In the genomic region with DNA sequence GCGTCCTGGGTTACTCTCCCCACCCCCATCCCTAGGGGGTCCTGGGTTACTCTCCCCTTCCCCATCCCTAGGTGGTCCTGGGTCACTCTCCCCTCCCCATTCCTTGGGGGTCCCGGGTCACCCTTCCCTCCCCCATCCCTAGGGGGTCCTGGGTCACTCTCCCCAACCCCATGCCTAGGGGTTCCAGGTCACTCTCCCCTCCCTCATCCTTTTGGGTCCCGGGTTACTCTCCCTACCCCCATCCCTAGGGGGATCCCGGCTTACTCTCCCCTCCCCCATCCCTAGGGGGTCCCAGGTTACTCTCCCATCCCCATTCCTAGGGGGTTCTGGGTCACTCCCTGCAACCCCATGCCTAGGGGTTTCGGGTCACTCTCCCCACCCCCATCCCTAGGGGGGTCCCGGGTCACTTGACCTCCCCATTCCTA, we compare ENCODE assay signal across 11 cellular contexts. TPM values are rescaled to one million over a fixed set of nuclear protein-coding genes. Genes with fewer than 3 reads are reported as not detected.
A peak's percentile ranks its signal among the peaks of the same experiment; 100 is the strongest.
DNase-seq lines count a peak whose midpoint lies in the region; ATAC-seq and TF ChIP-seq lines count a peak whose summit lies in the region.
"Had no signal": no experiment of that assay in that cellular context is flagged by ENCODE, and none has a peak within 500 bp of the region (broad histone marks: within the 10 kb centered on the region; RNA-seq: fewer than 3 reads in every experiment).

No MANE protein-coding gene starts in this region.

- no TSS peak for BruUV-seq in Caco-2 (replicated peaks; lab: Mats Ljungman, UMichigan)

- H3K9me3 ChIP-seq in Caco-2, result no peaks in the 10 kb centered on the region
- H3K9me3 ChIP-seq: right atrium auricular region had no signal

- DNase-seq in Caco-2 (no peak), LNCaP clone FGC (ENCODE audit: low read depth) (no peak), coronary artery (ENCODE audit: low spot score) (peak; percentile 69), neural crest cell (ENCODE audit: low read depth, low spot score) (no peak), NCI-H187 treated with DMSO at 0.1 percent for 48 hours (lab: John Stamatoyannopoulos, UW) (no peak)
- DNase-seq: MG63, SJCRH30 had no signal

- no peaks in the 10 kb centered on the region for H3K27me3 ChIP-seq in Caco-2 (replicated peaks; ENCODE audit: control insufficient read depth, insufficient read depth, low read length)
- H3K27me3 ChIP-seq: right atrium auricular region, SJCRH30 had no signal

- H3K27me3 Mint-ChIP-seq in Caco-2 (ENCODE audit: insufficient read depth, unreplicated experiment), result peaks cover 2% of the 10 kb centered on the region
- peaks cover 16% of the 10 kb centered on the region for H3K27me3 Mint-ChIP-seq in neural crest cell (ENCODE audit: low read depth)

- no peak overlapping the region for H3K4me3 ChIP-seq in Caco-2 (ENCODE audit: low read depth, low read length)
- H3K4me3 ChIP-seq in LNCaP clone FGC (ENCODE audit: low read depth, low read length), result peak overlapping the region; percentile 98
- H3K4me3 ChIP-seq in coronary artery, result peak overlapping the region; percentile 96

- POLR2A ChIA-PET in Caco-2 (lab: Charles Lee), result no interaction called here

- H3K36me3 ChIP-seq in Caco-2 (ENCODE audit: control insufficient read depth, insufficient read depth, low read length), result no peaks in the 10 kb centered on the region
- H3K36me3 ChIP-seq: right atrium auricular region had no signal

- no peaks in the 10 kb centered on the region for H3K4me1 ChIP-seq in Caco-2
- H3K4me1 ChIP-seq: SJCRH30 had no signal

- CTCF ChIA-PET in Caco-2 (lab: Charles Lee), result no interaction called here

- peaks cover 44% of the 10 kb centered on the region for H3K36me3 Mint-ChIP-seq in Caco-2 (ENCODE audit: insufficient read depth, unreplicated experiment)
- H3K36me3 Mint-ChIP-seq in neural crest cell (ENCODE audit: low read depth), result peaks cover 39% of the 10 kb centered on the region

- H3K4me1 Mint-ChIP-seq in Caco-2 (ENCODE audit: low read depth, unreplicated experiment) (no peaks in the 10 kb centered on the region), neural crest cell (peaks cover 17% of the 10 kb centered on the region)

- H3K4me3 Mint-ChIP-seq in Caco-2 (ENCODE audit: unreplicated experiment) (peak overlapping the region; percentile 73), neural crest cell (peak overlapping the region; percentile 15)

- intact Hi-C loops in Caco-2 (cut with micrococcal nuclease; ENCODE audit: unreplicated experiment), result loop anchor here (10.0 kb wide), 1 partner anchor 1174 kb away; no protein-coding TSS in a partner anchor

- TF ChIP-seq CTCF in Caco-2 (IDR thresholded peaks at IDR 0.05; ENCODE audit: insufficient read depth in 1 of 2, low read depth in 1 of 2, low read length in 1 of 2, severe bottlenecking in 1 of 2, unreplicated experiment in 1 of 2) (no peak), LNCaP clone FGC (IDR thresholded peaks at IDR 0.05; ENCODE audit: control insufficient read depth, extremely low read depth, insufficient read depth) (no peak), coronary artery (IDR thresholded peaks at IDR 0.05) (no peak), neural crest cell (conservative IDR thresholded peaks at IDR 0.05) (no peak)

- ATAC-seq in GM21528 (IDR thresholded peaks at IDR 0.05; ENCODE audit: low FRiP score, unreplicated experiment) (no peak), HG03025 (IDR thresholded peaks at IDR 0.05; ENCODE audit: low FRiP score, unreplicated experiment) (no peak), HG02885 (IDR thresholded peaks at IDR 0.05; ENCODE audit: poor library complexity, unreplicated experiment) (no peak)

- H3K27ac ChIP-seq in coronary artery, result no peak overlapping the region
- H3K27ac ChIP-seq: SJCRH30 had no signal

- H3K9me3 Mint-ChIP-seq in Caco-2 (ENCODE audit: unreplicated experiment), result peaks cover 21% of the 10 kb centered on the region
- peaks cover 35% of the 10 kb centered on the region for H3K9me3 Mint-ChIP-seq in neural crest cell

- H3K27ac Mint-ChIP-seq in Caco-2 (ENCODE audit: unreplicated experiment), result no peak overlapping the region
- no peak overlapping the region for H3K27ac Mint-ChIP-seq in neural crest cell (ENCODE audit: unreplicated experiment)

RNA-seq across cellular contexts. Expression of a gene that starts 1.4 kb away (rescaled TPM):
- total RNA-seq in Caco-2 (2022) (15.4 and 17.4 TPM in 2 replicates), neural crest cell (37.4 and 38.9 TPM in 2 replicates)

RNA-seq across cellular contexts. Expression of a gene that starts 59.4 kb away (rescaled TPM):
- total RNA-seq in Caco-2 (2022) (450 and 455 TPM in 2 replicates), neural crest cell (507 and 510 TPM in 2 replicates)
